30 cellular contexts compared by ENCODE assay signal in the genomic region with DNA sequence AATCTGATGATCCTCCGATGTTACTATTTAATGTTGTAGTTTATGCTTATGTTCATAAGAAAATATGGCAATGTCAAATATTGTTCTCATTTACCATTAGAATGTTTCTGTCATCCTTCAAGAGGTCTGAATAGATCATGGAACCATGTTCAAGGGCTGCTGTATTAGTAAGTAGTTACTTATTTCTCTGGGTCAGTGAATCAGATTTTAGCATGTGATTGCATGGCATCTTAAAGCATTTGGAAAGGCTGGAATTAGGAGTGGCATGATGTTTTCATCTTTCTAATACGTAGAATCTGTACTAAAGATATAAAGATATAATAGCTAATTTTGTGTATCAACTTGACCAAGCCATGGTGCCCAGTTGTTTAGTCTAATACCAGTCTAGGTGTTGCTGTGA. TPM values are rescaled to one million over a fixed set of nuclear protein-coding genes. Genes with fewer than 3 reads are reported as not detected.
"Had no signal": no experiment of that assay in that cellular context is flagged by ENCODE, and none has a peak within 500 bp of the region (broad histone marks: within the 10 kb centered on the region; RNA-seq: fewer than 3 reads in every experiment).

No MANE protein-coding gene starts in this region.

- DNase-seq: activated CD4-positive, alpha-beta T cell treated with anti-CD3 and anti-CD28 coated beads, Interleukin-2, amount 10 ng/mL, durations not matched to agents 24 days and 14 days; activated CD4-positive, alpha-beta T cell treated with anti-CD3 and anti-CD28 coated beads, Interleukin-2, amount 50 U/mL, for 4 hours; activated CD8-positive, alpha-beta T cell treated with anti-CD3 and anti-CD28 coated beads for 36 hours; activated effector memory CD4-positive, alpha-beta T cell treated with anti-CD3 and anti-CD28 coated beads, Interleukin-2, amount 50 U/mL, for 16 hours; activated naive CD4-positive, alpha-beta T cell; activated naive CD4-positive, alpha-beta T cell treated with anti-CD3 and anti-CD28 coated beads, Interleukin-2, amount 50 U/mL, for 16 hours; activated naive CD8-positive, alpha-beta T cell treated with anti-CD3 and anti-CD28 coated beads for 36 hours; activated T-cell treated with anti-CD3 and anti-CD28 coated beads, Interleukin-2, amount 50 U/mL, for 1 hour; activated T-cell treated with anti-CD3 and anti-CD28 coated beads, Interleukin-2, amount 50 U/mL, for 72 hours; amniotic stem cell; aorta; brain microvascular endothelial cell; central memory CD4-positive, alpha-beta T cell; NCI-H146; NCI-H187; NCI-H2081; NCI-H2171 treated with DMSO at 0.1 percent for 48 hours; NCI-H2227 treated with DMSO at 0.1 percent for 48 hours; NCI-H446; NCI-H510A treated with DMSO at 0.1 percent for 48 hours; NCI-H69; RPMI8226; SHP77 treated with DMSO at 0.1 percent for 48 hours; T-cell; T-helper 17 cell had no signal

- H3K27ac ChIP-seq: KMS-11 had no signal

- H3K9ac ChIP-seq: KMS-11 had no signal

- H3K36me3 ChIP-seq: brain microvascular endothelial cell had no signal

- H3K4me2 ChIP-seq: KMS-11 had no signal

- H3K27me3 ChIP-seq: brain microvascular endothelial cell had no signal

RNA-seq across cellular contexts. Expression of a gene that starts 40.5 kb away (rescaled TPM):
- total RNA-seq: activated CD4-positive, alpha-beta T cell treated with anti-CD3 and anti-CD28 coated beads, Interleukin-2, amount 10 ng/mL, durations not matched to agents 24 days and 14 days; activated CD8-positive, alpha-beta memory T cell treated with anti-CD3 and anti-CD28 coated beads for 36 hours; activated CD8-positive, alpha-beta T cell treated with anti-CD3 and anti-CD28 coated beads for 36 hours; activated naive CD8-positive, alpha-beta T cell treated with anti-CD3 and anti-CD28 coated beads for 36 hours; activated T-cell treated with anti-CD3 and anti-CD28 coated beads, Interleukin-2, amount 50 U/mL, for 72 hours; activated T-helper 17 cell treated with anti-CD3 and anti-CD28 coated beads, Interleukin-2, amount 50 U/mL, for 72 hours; aorta; cerebellum; MCF 10A; T-cell; T-helper 17 cell had no signal
- polyA plus RNA-seq: aorta had no signal
